Comparison of ENCODE assay signal across 1 cellular context in genomic region chr15:61138151-61138550, GRCh38.
TF ChIP-seq lines count a peak whose summit lies in the region.

No MANE protein-coding gene starts in this region.

TF ChIP-seq in A549, 52 proteins besides CTCF, POLR2A, EP300 and RAD21 (continued from another document):
- TF ChIP-seq ZC3H11A (IDR thresholded peaks at IDR 0.05): no peak
- TF ChIP-seq NPAS2 (CRISPR knock-in tag; IDR thresholded peaks at IDR 0.05; ENCODE audit: borderline replicate concordance): no peak
- no peak for TF ChIP-seq CBX8 (IDR thresholded peaks at IDR 0.05)
- TF ChIP-seq ESRRA (IDR thresholded peaks at IDR 0.05; ENCODE audit: borderline replicate concordance, low read length): no peak
- TF ChIP-seq PHF8 (IDR thresholded peaks at IDR 0.05; ENCODE audit: borderline replicate concordance, low read depth): no peak
- no peak for TF ChIP-seq EHF (CRISPR knock-in tag; IDR thresholded peaks at IDR 0.05)
- no peak for TF ChIP-seq JUN (IDR thresholded peaks at IDR 0.05)
- no peak for TF ChIP-seq MAZ (IDR thresholded peaks at IDR 0.05; ENCODE audit: borderline replicate concordance, low read depth, low read length)
- TF ChIP-seq, protein P1, sequence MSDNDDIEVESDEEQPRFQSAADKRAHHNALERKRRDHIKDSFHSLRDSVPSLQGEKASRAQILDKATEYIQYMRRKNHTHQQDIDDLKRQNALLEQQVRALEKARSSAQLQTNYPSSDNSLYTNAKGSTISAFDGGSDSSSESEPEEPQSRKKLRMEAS (IDR thresholded peaks at IDR 0.05): no peak
